19 cellular contexts compared by ENCODE assay signal in the genomic region with DNA sequence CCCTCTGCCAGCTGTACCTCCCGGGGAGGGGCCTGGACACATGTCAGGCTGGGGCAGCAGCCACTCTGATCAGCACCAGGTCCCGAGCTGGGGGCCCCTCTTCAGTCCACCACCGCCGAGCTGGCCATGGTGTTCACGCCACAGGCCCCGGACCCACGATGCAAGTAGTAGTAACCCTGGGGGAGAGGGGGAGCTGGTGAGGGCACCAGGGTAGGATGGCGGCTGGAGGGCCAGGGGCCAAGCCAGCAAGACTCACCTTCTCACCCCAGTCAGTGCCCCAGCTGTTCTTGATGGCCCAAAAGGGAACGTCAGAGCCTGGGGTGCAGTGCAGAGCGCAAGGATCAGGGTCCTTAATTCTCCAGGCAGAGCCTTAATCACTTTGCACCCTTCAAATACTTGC. TPM values are rescaled to one million over a fixed set of nuclear protein-coding genes. Genes with fewer than 3 reads are reported as not detected.
A peak's percentile ranks its signal among the peaks of the same experiment; 100 is the strongest.
DNase-seq lines count a peak whose midpoint lies in the region; TF ChIP-seq lines count a peak whose summit lies in the region.
"Had no signal": no experiment of that assay in that cellular context is flagged by ENCODE, and none has a peak within 500 bp of the region (broad histone marks: within the 10 kb centered on the region; RNA-seq: fewer than 3 reads in every experiment).

No MANE protein-coding gene starts in this region.

- no peaks in the 10 kb centered on the region for H4K20me1 ChIP-seq in osteoblast (ENCODE audit: insufficient read depth, low read length)

- TF ChIP-seq CTCF in coronary artery (IDR thresholded peaks at IDR 0.05) (no peak), osteoblast (IDR thresholded peaks at IDR 0.05; ENCODE audit: extremely low read depth, low read depth, low read length) (no peak)

- DNase-seq in H7 (peak; percentile 42), coronary artery (ENCODE audit: low spot score) (peak; percentile 59), islet precursor cell (peak; percentile 39), osteoblast (ENCODE audit: insufficient read length, low spot score, missing footprints) (peak; percentile 52), NCI-H226 (no peak), erythroblast (lab: John Stamatoyannopoulos, UW) (no peak)
- no peak for DNase-seq in activated CD4-positive, alpha-beta T cell treated with anti-CD3 and anti-CD28 coated beads for 1 hour
- DNase-seq: AML-193; Caco-2; Calu3; CD4-positive, alpha-beta T cell; CD8-positive, alpha-beta T cell; DMS79 treated with DMSO at 0.1 percent for 48 hours; GF-D8 had no signal

- TF ChIP-seq POLR2A in erythroblast (IDR thresholded peaks at IDR 0.05; ENCODE audit: low read length) = no peak

- no peaks in the 10 kb centered on the region for H3K79me2 ChIP-seq in osteoblast (ENCODE audit: insufficient read depth, low read length)

- no peak overlapping the region for H2AFZ ChIP-seq in osteoblast (ENCODE audit: low read length)

- H3K4me1 ChIP-seq in osteoblast (ENCODE audit: insufficient read depth, low read length) = peaks cover 4% of the 10 kb centered on the region
- H3K4me1 ChIP-seq: BLaER1 treated with 17β-estradiol and CSF1 and Interleukin-3, amounts not matched to agents 10 nM and 100 nM; Caco-2 had no signal

- H3K27me3 ChIP-seq in H7 (ENCODE audit: control insufficient read depth, insufficient read depth, low read length) = no peaks in the 10 kb centered on the region
- peaks cover 12% of the 10 kb centered on the region for H3K27me3 ChIP-seq in osteoblast (ENCODE audit: insufficient read depth, low read length)

- no peak overlapping the region for H3K4me2 ChIP-seq in osteoblast (ENCODE audit: insufficient read depth, low read length)
- H3K4me2 ChIP-seq: A549; BLaER1 treated with 17β-estradiol and CSF1 and Interleukin-3, amounts not matched to agents 10 nM and 100 nM had no signal

- no peaks in the 10 kb centered on the region for H3K9me3 ChIP-seq in osteoblast (ENCODE audit: low read depth, low read length)
- H3K9me3 ChIP-seq: A549, Caco-2 had no signal

- H3K4me3 ChIP-seq in H7 (ENCODE audit: insufficient read depth, low read depth, low read length) (no peak overlapping the region), coronary artery (no peak overlapping the region), osteoblast (ENCODE audit: insufficient read depth, low read length) (no peak overlapping the region)
- H3K4me3 ChIP-seq: A549; BLaER1 treated with 17β-estradiol and CSF1 and Interleukin-3, amounts not matched to agents 10 nM and 100 nM had no signal

- H3K27ac ChIP-seq in coronary artery = no peak overlapping the region
- H3K27ac ChIP-seq in osteoblast (ENCODE audit: low read depth, low read length) = no peak overlapping the region
- H3K27ac ChIP-seq: 22Rv1; A549; BLaER1 treated with 17β-estradiol and CSF1 and Interleukin-3, amounts not matched to agents 10 nM and 100 nM; C4-2B had no signal

- H3K36me3 ChIP-seq in H7 (replicated peaks; ENCODE audit: control insufficient read depth, insufficient read depth, low read length) (peaks cover 11% of the 10 kb centered on the region), osteoblast (ENCODE audit: insufficient read depth, low read length) (no peaks in the 10 kb centered on the region)
- H3K36me3 ChIP-seq: BLaER1 treated with 17β-estradiol and CSF1 and Interleukin-3, amounts not matched to agents 10 nM and 100 nM had no signal

RNA-seq across cellular contexts. Expression of a gene that starts 4.6 kb away (rescaled TPM):
- total RNA-seq in H7 (2014; rRNA removed; shearing (Covaris generic)) = 4.8 and 5.1 TPM in 2 replicates
- 41.3 and 45.6 TPM in 2 replicates for total RNA-seq in osteoblast
- total RNA-seq: Caco-2 had no signal

RNA-seq across cellular contexts. Expression of a gene that starts 17.1 kb away (rescaled TPM):
- 36.9 and 68.8 TPM in 2 replicates for total RNA-seq in H7 (2014; rRNA removed; shearing (Covaris generic))
- total RNA-seq in osteoblast = under 0.01 TPM in 1 of 2 replicates, not detected in the other
- total RNA-seq: B cell, Caco-2, Calu3 had no signal

RNA-seq across cellular contexts. Expression of a gene that starts 18.0 kb away (rescaled TPM):
- 14.8 and 25.8 TPM in 2 replicates for total RNA-seq in H7 (2014; rRNA removed; shearing (Covaris generic))
- 9.4 and 10.5 TPM in 2 replicates for total RNA-seq in osteoblast

RNA-seq across cellular contexts. Expression of a gene that starts 29.0 kb away (rescaled TPM):
- 0.52 and 0.67 TPM in 2 replicates for total RNA-seq in H7 (2014; rRNA removed; shearing (Covaris generic))
- 0.88 and 1.1 TPM in 2 replicates for total RNA-seq in osteoblast

RNA-seq across cellular contexts. Expression of a gene that starts 29.2 kb away (rescaled TPM):
- 47.6 and 53.7 TPM in 2 replicates for total RNA-seq in H7 (2014; rRNA removed; shearing (Covaris generic))
- total RNA-seq in osteoblast = 35.8 and 43.3 TPM in 2 replicates

Comparison
In these comparisons a context has a peak if more than half of its experiments do, and no peak if none do; other contexts are left out.
1. DNase-seq: peak in H7 (single experiment), coronary artery (single experiment), islet precursor cell (single experiment) and osteoblast (single experiment); none in NCI-H226 (single experiment), erythroblast (0 of 2) and activated CD4-positive, alpha-beta T cell treated with anti-CD3 and anti-CD28 coated beads for 1 hour (single experiment).
2. RNA of a gene that starts 17.1 kb away (total RNA-seq): 36.9 to 68.8 TPM in H7; under 0.01 TPM in osteoblast; every median in the first group is over 10 times any median in the second.